1 cellular context compared by ENCODE assay signal in the genomic region with DNA sequence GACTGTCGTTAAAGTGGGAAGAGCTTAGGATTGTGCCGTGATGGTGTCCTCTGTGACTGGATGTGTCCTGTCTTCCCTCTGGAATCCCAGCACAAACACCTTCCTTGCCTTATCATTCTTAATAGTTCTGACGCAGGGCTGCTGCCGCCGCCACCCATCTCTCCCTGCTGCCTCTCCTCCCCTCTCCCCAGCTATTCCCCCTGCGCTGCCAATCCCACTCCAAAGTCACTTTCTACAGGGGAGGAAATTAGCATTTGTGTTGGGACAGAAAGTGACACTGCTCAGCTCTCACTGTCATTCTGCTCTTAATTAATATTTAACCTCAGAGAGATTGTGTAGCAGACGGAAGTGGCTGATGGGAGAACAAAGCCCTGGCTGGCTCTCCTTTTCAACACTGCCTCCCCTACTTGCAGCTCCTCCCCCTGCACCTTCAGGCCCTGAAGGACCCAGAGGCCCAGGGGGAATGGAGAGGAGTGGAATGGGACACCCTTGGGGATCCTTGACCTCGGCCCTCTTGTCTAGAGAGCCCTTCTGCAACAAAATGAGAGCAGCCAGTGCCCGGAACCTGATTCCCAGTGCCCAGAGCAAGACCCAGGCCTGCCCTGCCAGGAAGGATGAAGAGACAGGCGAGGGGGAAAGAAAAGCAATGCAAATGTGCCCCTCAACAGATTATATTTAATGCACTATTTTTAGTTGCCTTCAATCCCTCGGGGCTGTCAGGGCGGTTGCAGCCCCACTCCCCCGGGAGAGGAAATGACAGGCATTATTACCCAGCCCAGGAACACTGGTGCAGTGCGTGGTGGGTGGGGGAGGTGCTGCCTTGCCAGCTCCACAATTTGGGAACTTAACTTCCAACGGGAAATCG.
TF ChIP-seq lines count a peak whose summit lies in the region.

No MANE protein-coding gene starts in this region.

TF ChIP-seq in HepG2, 621 proteins besides CTCF, POLR2A, EP300 and RAD21 (continues in another document):
- TF ChIP-seq ZNF136 (CRISPR knock-in tag; IDR thresholded peaks at IDR 0.05; ENCODE audit: low read depth), result no peak
- no peak for TF ChIP-seq ASH2L (IDR thresholded peaks at IDR 0.05; ENCODE audit: insufficient read length, low read depth, low read length)
- TF ChIP-seq ZNF205 (CRISPR knock-in tag; IDR thresholded peaks at IDR 0.05), result no peak
- TF ChIP-seq, protein P1, sequence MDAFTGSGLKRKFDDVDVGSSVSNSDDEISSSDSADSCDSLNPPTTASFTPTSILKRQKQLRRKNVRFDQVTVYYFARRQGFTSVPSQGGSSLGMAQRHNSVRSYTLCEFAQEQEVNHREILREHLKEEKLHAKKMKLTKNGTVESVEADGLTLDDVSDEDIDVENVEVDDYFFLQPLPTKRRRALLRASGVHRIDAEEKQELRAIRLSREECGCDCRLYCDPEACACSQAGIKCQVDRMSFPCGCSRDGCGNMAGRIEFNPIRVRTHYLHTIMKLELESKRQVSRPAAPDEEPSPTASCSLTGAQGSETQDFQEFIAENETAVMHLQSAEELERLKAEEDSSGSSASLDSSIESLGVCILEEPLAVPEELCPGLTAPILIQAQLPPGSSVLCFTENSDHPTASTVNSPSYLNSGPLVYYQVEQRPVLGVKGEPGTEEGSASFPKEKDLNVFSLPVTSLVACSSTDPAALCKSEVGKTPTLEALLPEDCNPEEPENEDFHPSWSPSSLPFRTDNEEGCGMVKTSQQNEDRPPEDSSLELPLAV (CRISPR knock-in tag; conservative IDR thresholded peaks at IDR 0.05; ENCODE audit: low read depth), result no peak
- TF ChIP-seq, protein P2, sequence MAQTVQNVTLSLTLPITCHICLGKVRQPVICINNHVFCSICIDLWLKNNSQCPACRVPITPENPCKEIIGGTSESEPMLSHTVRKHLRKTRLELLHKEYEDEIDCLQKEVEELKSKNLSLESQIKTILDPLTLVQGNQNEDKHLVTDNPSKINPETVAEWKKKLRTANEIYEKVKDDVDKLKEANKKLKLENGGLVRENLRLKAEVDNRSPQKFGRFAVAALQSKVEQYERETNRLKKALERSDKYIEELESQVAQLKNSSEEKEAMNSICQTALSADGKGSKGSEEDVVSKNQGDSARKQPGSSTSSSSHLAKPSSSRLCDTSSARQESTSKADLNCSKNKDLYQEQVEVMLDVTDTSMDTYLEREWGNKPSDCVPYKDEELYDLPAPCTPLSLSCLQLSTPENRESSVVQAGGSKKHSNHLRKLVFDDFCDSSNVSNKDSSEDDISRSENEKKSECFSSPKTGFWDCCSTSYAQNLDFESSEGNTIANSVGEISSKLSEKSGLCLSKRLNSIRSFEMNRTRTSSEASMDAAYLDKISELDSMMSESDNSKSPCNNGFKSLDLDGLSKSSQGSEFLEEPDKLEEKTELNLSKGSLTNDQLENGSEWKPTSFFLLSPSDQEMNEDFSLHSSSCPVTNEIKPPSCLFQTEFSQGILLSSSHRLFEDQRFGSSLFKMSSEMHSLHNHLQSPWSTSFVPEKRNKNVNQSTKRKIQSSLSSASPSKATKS (CRISPR knock-in tag; IDR thresholded peaks at IDR 0.05), result no peak
- TF ChIP-seq, protein P3, sequence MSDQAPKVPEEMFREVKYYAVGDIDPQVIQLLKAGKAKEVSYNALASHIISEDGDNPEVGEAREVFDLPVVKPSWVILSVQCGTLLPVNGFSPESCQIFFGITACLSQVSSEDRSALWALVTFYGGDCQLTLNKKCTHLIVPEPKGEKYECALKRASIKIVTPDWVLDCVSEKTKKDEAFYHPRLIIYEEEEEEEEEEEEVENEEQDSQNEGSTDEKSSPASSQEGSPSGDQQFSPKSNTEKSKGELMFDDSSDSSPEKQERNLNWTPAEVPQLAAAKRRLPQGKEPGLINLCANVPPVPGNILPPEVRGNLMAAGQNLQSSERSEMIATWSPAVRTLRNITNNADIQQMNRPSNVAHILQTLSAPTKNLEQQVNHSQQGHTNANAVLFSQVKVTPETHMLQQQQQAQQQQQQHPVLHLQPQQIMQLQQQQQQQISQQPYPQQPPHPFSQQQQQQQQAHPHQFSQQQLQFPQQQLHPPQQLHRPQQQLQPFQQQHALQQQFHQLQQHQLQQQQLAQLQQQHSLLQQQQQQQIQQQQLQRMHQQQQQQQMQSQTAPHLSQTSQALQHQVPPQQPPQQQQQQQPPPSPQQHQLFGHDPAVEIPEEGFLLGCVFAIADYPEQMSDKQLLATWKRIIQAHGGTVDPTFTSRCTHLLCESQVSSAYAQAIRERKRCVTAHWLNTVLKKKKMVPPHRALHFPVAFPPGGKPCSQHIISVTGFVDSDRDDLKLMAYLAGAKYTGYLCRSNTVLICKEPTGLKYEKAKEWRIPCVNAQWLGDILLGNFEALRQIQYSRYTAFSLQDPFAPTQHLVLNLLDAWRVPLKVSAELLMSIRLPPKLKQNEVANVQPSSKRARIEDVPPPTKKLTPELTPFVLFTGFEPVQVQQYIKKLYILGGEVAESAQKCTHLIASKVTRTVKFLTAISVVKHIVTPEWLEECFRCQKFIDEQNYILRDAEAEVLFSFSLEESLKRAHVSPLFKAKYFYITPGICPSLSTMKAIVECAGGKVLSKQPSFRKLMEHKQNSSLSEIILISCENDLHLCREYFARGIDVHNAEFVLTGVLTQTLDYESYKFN (CRISPR knock-in tag; conservative IDR thresholded peaks at IDR 0.05), result 0 out of 2 replicates have a peak, but pooled peaks have one; percentile 14
- TF ChIP-seq CAMTA2 (CRISPR knock-in tag; IDR thresholded peaks at IDR 0.05; ENCODE audit: borderline replicate concordance), result no peak
- TF ChIP-seq ELF3 (CRISPR knock-in tag; IDR thresholded peaks at IDR 0.05), result 0 out of 2 replicates have a peak, but pooled peaks have one; percentile 19
- TF ChIP-seq, protein P4, sequence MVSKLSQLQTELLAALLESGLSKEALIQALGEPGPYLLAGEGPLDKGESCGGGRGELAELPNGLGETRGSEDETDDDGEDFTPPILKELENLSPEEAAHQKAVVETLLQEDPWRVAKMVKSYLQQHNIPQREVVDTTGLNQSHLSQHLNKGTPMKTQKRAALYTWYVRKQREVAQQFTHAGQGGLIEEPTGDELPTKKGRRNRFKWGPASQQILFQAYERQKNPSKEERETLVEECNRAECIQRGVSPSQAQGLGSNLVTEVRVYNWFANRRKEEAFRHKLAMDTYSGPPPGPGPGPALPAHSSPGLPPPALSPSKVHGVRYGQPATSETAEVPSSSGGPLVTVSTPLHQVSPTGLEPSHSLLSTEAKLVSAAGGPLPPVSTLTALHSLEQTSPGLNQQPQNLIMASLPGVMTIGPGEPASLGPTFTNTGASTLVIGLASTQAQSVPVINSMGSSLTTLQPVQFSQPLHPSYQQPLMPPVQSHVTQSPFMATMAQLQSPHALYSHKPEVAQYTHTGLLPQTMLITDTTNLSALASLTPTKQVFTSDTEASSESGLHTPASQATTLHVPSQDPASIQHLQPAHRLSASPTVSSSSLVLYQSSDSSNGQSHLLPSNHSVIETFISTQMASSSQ (IDR thresholded peaks at IDR 0.05; ENCODE audit: low read depth), result peak; percentile 79; the same call in 1 of the 2 replicates
- TF ChIP-seq, protein P4 (CRISPR knock-in tag; IDR thresholded peaks at IDR 0.05; ENCODE audit: borderline replicate concordance), result peak; percentile 56; the same call in 1 of the 2 replicates
- no peak for TF ChIP-seq MIER3 (CRISPR knock-in tag; IDR thresholded peaks at IDR 0.05; ENCODE audit: borderline replicate concordance)
- TF ChIP-seq, protein P5, sequence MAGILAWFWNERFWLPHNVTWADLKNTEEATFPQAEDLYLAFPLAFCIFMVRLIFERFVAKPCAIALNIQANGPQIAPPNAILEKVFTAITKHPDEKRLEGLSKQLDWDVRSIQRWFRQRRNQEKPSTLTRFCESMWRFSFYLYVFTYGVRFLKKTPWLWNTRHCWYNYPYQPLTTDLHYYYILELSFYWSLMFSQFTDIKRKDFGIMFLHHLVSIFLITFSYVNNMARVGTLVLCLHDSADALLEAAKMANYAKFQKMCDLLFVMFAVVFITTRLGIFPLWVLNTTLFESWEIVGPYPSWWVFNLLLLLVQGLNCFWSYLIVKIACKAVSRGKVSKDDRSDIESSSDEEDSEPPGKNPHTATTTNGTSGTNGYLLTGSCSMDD (CRISPR knock-in tag; IDR thresholded peaks at IDR 0.05), result no peak
- TF ChIP-seq GABPA (IDR thresholded peaks at IDR 0.05; ENCODE audit: low read depth, low read length), result no peak
- 0 out of 2 replicates have a peak, but pooled peaks have one; percentile 17 for TF ChIP-seq GABPA (CRISPR knock-in tag; IDR thresholded peaks at IDR 0.05; ENCODE audit: low read depth)
- TF ChIP-seq SAP130 (CRISPR knock-in tag; IDR thresholded peaks at IDR 0.05; ENCODE audit: low read depth), result peak; percentile 31
- TF ChIP-seq, protein P6, sequence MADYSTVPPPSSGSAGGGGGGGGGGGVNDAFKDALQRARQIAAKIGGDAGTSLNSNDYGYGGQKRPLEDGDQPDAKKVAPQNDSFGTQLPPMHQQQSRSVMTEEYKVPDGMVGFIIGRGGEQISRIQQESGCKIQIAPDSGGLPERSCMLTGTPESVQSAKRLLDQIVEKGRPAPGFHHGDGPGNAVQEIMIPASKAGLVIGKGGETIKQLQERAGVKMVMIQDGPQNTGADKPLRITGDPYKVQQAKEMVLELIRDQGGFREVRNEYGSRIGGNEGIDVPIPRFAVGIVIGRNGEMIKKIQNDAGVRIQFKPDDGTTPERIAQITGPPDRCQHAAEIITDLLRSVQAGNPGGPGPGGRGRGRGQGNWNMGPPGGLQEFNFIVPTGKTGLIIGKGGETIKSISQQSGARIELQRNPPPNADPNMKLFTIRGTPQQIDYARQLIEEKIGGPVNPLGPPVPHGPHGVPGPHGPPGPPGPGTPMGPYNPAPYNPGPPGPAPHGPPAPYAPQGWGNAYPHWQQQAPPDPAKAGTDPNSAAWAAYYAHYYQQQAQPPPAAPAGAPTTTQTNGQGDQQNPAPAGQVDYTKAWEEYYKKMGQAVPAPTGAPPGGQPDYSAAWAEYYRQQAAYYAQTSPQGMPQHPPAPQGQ (CRISPR knock-in tag; IDR thresholded peaks at IDR 0.05; ENCODE audit: borderline replicate concordance), result no peak
- TF ChIP-seq ESRRA (CRISPR knock-in tag; IDR thresholded peaks at IDR 0.05; ENCODE audit: low read depth), result no peak
- TF ChIP-seq TAF15 (IDR thresholded peaks at IDR 0.05; ENCODE audit: low read depth, low read length, poor library complexity, severe bottlenecking), result no peak
- TF ChIP-seq NRL (CRISPR knock-in tag; IDR thresholded peaks at IDR 0.05; ENCODE audit: borderline replicate concordance), result 0 out of 2 replicates have a peak, but pooled peaks have one; percentile 38
- TF ChIP-seq, protein P7, sequence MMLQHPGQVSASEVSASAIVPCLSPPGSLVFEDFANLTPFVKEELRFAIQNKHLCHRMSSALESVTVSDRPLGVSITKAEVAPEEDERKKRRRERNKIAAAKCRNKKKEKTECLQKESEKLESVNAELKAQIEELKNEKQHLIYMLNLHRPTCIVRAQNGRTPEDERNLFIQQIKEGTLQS (CRISPR knock-in tag; IDR thresholded peaks at IDR 0.05), result no peak
- no peak for TF ChIP-seq ZMYM4 (CRISPR knock-in tag; IDR thresholded peaks at IDR 0.05)
- no peak for TF ChIP-seq ZNF577 (CRISPR knock-in tag; IDR thresholded peaks at IDR 0.05; ENCODE audit: borderline replicate concordance, low read depth)
- TF ChIP-seq SP2 (CRISPR knock-in tag; IDR thresholded peaks at IDR 0.05), result no peak
- TF ChIP-seq U2AF2 (IDR thresholded peaks at IDR 0.05; ENCODE audit: low read depth, low read length), result no peak
- TF ChIP-seq MBD4 (IDR thresholded peaks at IDR 0.05; ENCODE audit: borderline replicate concordance, low read length), result no peak
- TF ChIP-seq, protein P8, sequence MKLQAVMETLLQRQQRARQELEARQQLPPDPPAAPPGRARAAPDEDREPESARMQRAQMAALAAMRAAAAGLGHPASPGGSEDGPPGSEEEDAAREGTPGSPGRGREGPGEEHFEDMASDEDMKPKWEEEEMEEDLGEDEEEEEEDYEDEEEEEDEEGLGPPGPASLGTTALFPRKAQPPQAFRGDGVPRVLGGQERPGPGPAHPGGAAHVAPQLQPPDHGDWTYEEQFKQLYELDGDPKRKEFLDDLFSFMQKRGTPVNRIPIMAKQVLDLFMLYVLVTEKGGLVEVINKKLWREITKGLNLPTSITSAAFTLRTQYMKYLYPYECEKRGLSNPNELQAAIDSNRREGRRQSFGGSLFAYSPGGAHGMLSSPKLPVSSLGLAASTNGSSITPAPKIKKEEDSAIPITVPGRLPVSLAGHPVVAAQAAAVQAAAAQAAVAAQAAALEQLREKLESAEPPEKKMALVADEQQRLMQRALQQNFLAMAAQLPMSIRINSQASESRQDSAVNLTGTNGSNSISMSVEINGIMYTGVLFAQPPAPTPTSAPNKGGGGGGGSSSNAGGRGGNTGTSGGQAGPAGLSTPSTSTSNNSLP (IDR thresholded peaks at IDR 0.05; ENCODE audit: low read depth, low read length), result 0 out of 2 replicates have a peak, but pooled peaks have one; percentile 12
- no peak for TF ChIP-seq KLF6 (CRISPR knock-in tag; IDR thresholded peaks at IDR 0.05)
- TF ChIP-seq SOX13 (IDR thresholded peaks at IDR 0.05), result no peak
- TF ChIP-seq SOX13 (CRISPR knock-in tag; conservative IDR thresholded peaks at IDR 0.05 in 1 of 2, IDR thresholded peaks at IDR 0.05 in 1 of 2), result peak in 1 of 2 experiments; percentile 37; a peak in 1 of 4 replicates
- TF ChIP-seq, protein P9, sequence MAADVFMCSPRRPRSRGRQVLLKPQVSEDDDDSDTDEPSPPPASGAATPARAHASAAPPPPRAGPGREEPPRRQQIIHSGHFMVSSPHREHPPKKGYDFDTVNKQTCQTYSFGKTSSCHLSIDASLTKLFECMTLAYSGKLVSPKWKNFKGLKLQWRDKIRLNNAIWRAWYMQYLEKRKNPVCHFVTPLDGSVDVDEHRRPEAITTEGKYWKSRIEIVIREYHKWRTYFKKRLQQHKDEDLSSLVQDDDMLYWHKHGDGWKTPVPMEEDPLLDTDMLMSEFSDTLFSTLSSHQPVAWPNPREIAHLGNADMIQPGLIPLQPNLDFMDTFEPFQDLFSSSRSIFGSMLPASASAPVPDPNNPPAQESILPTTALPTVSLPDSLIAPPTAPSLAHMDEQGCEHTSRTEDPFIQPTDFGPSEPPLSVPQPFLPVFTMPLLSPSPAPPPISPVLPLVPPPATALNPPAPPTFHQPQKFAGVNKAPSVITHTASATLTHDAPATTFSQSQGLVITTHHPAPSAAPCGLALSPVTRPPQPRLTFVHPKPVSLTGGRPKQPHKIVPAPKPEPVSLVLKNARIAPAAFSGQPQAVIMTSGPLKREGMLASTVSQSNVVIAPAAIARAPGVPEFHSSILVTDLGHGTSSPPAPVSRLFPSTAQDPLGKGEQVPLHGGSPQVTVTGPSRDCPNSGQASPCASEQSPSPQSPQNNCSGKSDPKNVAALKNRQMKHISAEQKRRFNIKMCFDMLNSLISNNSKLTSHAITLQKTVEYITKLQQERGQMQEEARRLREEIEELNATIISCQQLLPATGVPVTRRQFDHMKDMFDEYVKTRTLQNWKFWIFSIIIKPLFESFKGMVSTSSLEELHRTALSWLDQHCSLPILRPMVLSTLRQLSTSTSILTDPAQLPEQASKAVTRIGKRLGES (CRISPR knock-in tag; IDR thresholded peaks at IDR 0.05; ENCODE audit: borderline replicate concordance), result no peak
- no peak for TF ChIP-seq ZNF841 (CRISPR knock-in tag; IDR thresholded peaks at IDR 0.05; ENCODE audit: borderline replicate concordance)
- no peak for TF ChIP-seq ZNF382 (CRISPR knock-in tag; IDR thresholded peaks at IDR 0.05; ENCODE audit: borderline replicate concordance)
